In the genomic region with DNA sequence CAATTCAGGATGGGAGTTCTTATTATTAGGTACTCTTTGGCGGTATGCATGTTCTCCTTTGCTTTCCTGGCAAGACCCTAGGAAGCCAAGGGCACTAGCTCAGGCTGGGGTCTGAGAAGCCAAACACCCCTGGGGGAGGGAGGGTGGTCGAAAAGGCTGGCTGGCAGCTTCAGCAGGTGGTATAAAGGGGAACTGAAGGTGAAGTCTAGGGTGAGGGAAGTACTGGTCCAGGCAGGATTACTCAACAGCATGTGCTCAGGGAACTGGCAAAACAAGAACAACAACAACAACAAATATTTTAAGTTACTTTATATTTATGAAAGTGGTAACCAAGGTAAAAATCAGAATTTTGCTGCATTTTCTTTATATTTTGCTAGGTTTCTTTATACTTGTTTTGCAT, we compare ENCODE assay signal across 10 cellular contexts. TPM values are rescaled to one million over a fixed set of nuclear protein-coding genes. Genes with fewer than 3 reads are reported as not detected.
A peak's percentile ranks its signal among the peaks of the same experiment; 100 is the strongest.
DNase-seq lines count a peak whose midpoint lies in the region; ATAC-seq and TF ChIP-seq lines count a peak whose summit lies in the region.
"Had no signal": no experiment of that assay in that cellular context is flagged by ENCODE, and none has a peak within 500 bp of the region (broad histone marks: within the 10 kb centered on the region; RNA-seq: fewer than 3 reads in every experiment).

No MANE protein-coding gene starts in this region.

- WGBS in sigmoid colon, 2 donors: 60 to 68% methylated on average over 2 of the region's 2 CpGs

- peak overlapping the region; percentile 53 to 93 for H3K27ac Mint-ChIP-seq in activated naive CD4-positive, alpha-beta T cell treated with anti-CD3 and anti-CD28 coated beads, Interleukin-2, amount 50 U/mL, for 72 hours
- peak overlapping the region; percentile 25 for H3K27ac Mint-ChIP-seq in MCF 10A (ENCODE audit: low read depth, unreplicated experiment)

- H3K27ac ChIP-seq in lower lobe of right lung: peak overlapping the region; percentile 63
- H3K27ac ChIP-seq in vagina: peak overlapping the region; percentile 67
- peak overlapping the region in 1 of 4 donors; percentile 5 for H3K27ac ChIP-seq in sigmoid colon

- BruUV-seq in MCF 10A (replicated peaks; lab: Mats Ljungman, UMichigan): no TSS peak

- no peak for TF ChIP-seq EP300 in sigmoid colon (IDR thresholded peaks at IDR 0.05)

- H3K27me3 ChIP-seq in lower lobe of right lung (ENCODE audit: low read depth) (no peaks in the 10 kb centered on the region), vagina (no peaks in the 10 kb centered on the region), sigmoid colon (no peaks in the 10 kb centered on the region)
- H3K27me3 ChIP-seq: Peyer's patch had no signal

- H3K4me3 Mint-ChIP-seq in MCF 10A (ENCODE audit: unreplicated experiment): no peak overlapping the region

- TF ChIP-seq CTCF in MCF 10A (IDR thresholded peaks at IDR 0.05; ENCODE audit: unreplicated experiment): no peak
- TF ChIP-seq CTCF in lower lobe of right lung (IDR thresholded peaks at IDR 0.05): no peak
- no peak for TF ChIP-seq CTCF in vagina (IDR thresholded peaks at IDR 0.05)
- no peak for TF ChIP-seq CTCF in sigmoid colon (IDR thresholded peaks at IDR 0.05)
- TF ChIP-seq CTCF in foreskin fibroblast (IDR thresholded peaks at IDR 0.05; ENCODE audit: low read depth, low read length): no peak

- no peaks in the 10 kb centered on the region for H3K9me3 Mint-ChIP-seq in activated naive CD4-positive, alpha-beta T cell treated with anti-CD3 and anti-CD28 coated beads, Interleukin-2, amount 50 U/mL, for 72 hours
- no peaks in the 10 kb centered on the region for H3K9me3 Mint-ChIP-seq in MCF 10A (ENCODE audit: unreplicated experiment)

- H3K4me1 ChIP-seq in lower lobe of right lung: peaks cover 22% of the 10 kb centered on the region
- H3K4me1 ChIP-seq in vagina: no peaks in the 10 kb centered on the region
- H3K4me1 ChIP-seq in sigmoid colon: no peaks in the 10 kb centered on the region

- POLR2A ChIA-PET in MCF 10A (lab: Yijun Ruan, JAX): no interaction called here

- H3K36me3 ChIP-seq in lower lobe of right lung (peaks cover 56% of the 10 kb centered on the region), vagina (peaks cover 0 to 10% of the 10 kb centered on the region in 2 donors), sigmoid colon (peaks cover 2 to 54% (median 10%) of the 10 kb centered on the region in 4 donors)

- intact Hi-C loops in MCF 10A (cut with micrococcal nuclease) (loop anchor here (2.0 kb wide), 1 partner anchor 14 kb away; no protein-coding TSS in a partner anchor), lower lobe of right lung (cut with DNase I) (no loop called here), vagina (cut with DNase I) (no loop called here), sigmoid colon (cut with DNase I) (no loop called here)

- CTCF ChIA-PET in MCF 10A (lab: Yijun Ruan, JAX): interaction anchor here (0.6 kb wide), 2 partner anchors 11 to 38 kb away, joined by 3 to 4 read pairs; no protein-coding TSS in a partner anchor

- no peaks in the 10 kb centered on the region for H3K4me1 Mint-ChIP-seq in MCF 10A (ENCODE audit: insufficient read depth, unreplicated experiment)

- no peak overlapping the region for H3K4me3 ChIP-seq in lower lobe of right lung
- H3K4me3 ChIP-seq in vagina: no peak overlapping the region
- H3K4me3 ChIP-seq in sigmoid colon: no peak overlapping the region
- no peak overlapping the region for H3K4me3 ChIP-seq in foreskin fibroblast (ENCODE audit: low read depth in 1 of 2, low read length in 2 of 2)
- H3K4me3 ChIP-seq: Peyer's patch had no signal

- H3K36me3 Mint-ChIP-seq in activated naive CD4-positive, alpha-beta T cell treated with anti-CD3 and anti-CD28 coated beads, Interleukin-2, amount 50 U/mL, for 72 hours: peaks cover 9 to 21% of the 10 kb centered on the region in 2 donors
- peaks cover 55% of the 10 kb centered on the region for H3K36me3 Mint-ChIP-seq in MCF 10A (ENCODE audit: insufficient read depth, unreplicated experiment)

- H3K9me3 ChIP-seq in lower lobe of right lung (no peaks in the 10 kb centered on the region), vagina (no peaks in the 10 kb centered on the region), sigmoid colon (no peaks in the 10 kb centered on the region)
- H3K9me3 ChIP-seq: Peyer's patch had no signal

- no peaks in the 10 kb centered on the region for H3K27me3 Mint-ChIP-seq in MCF 10A (ENCODE audit: insufficient read depth, unreplicated experiment)

- no peak for ATAC-seq in activated naive CD4-positive, alpha-beta T cell treated with anti-CD3 and anti-CD28 coated beads, Interleukin-2, amount 50 U/mL, for 72 hours
- ATAC-seq in lower lobe of right lung: peak in 1 of 2 donors; percentile 39

- no peak for TF ChIP-seq POLR2A in vagina (IDR thresholded peaks at IDR 0.05)
- TF ChIP-seq POLR2A in sigmoid colon (IDR thresholded peaks at IDR 0.05): no peak

- DNase-seq in activated naive CD4-positive, alpha-beta T cell treated with anti-CD3 and anti-CD28 coated beads, Interleukin-2, amount 50 U/mL, for 72 hours (ENCODE audit: low spot score in 2 of 2): no peak
- DNase-seq in activated naive CD4-positive, alpha-beta T cell treated with Interleukin-2 at 50 U/mL for 16 hours: no peak
- DNase-seq in MCF 10A (ENCODE audit: unreplicated experiment) (no peak), lower lobe of right lung (no peak), vagina (ENCODE audit: extremely low spot score in 2 of 2) (no peak), NCI-H526 (lab: John Stamatoyannopoulos, UW) (no peak), sigmoid colon (no peak), foreskin fibroblast (no peak)
- DNase-seq: NCI-H2227 treated with DMSO at 0.1 percent for 48 hours, Peyer's patch had no signal

RNA-seq across cellular contexts. Expression of a gene that starts 40.7 kb away (rescaled TPM):
- 100 to 1,000 TPM; 339 to 451 TPM for total RNA-seq in activated naive CD4-positive, alpha-beta T cell treated with anti-CD3 and anti-CD28 coated beads, Interleukin-2, amount 50 U/mL, for 72 hours
- 259 and 277 TPM in 2 replicates for total RNA-seq in MCF 10A (2022)
- total RNA-seq in lower lobe of right lung: 308 TPM
- 210 TPM for total RNA-seq in vagina
- 100 to 1,000 TPM; 178 to 186 (median 182) TPM for total RNA-seq in sigmoid colon
- polyA plus RNA-seq in sigmoid colon: 100 to 1,000 TPM; 269 to 311 (median 286) TPM
